In genomic region chr4:951186-951585, GRCh38 we compare ENCODE assay signal across 1 cellular context.
TF ChIP-seq lines count a peak whose summit lies in the region.

No MANE protein-coding gene starts in this region.

TF ChIP-seq in GM23338, 12 proteins besides CTCF, POLR2A, EP300 and RAD21 (continued from another document):
- TF ChIP-seq REST (IDR thresholded peaks at IDR 0.05; ENCODE audit: unreplicated experiment) (no peak), ZNF114 (CRISPR knock-in tag; IDR thresholded peaks at IDR 0.05) (no peak), NANOG (IDR thresholded peaks at IDR 0.05; ENCODE audit: borderline replicate concordance) (no peak), EZH2phosphoT487 (IDR thresholded peaks at IDR 0.05; ENCODE audit: unreplicated experiment) (no peak), CREB1 (CRISPR knock-in tag; IDR thresholded peaks at IDR 0.05; ENCODE audit: low read depth) (no peak), EZH2 (IDR thresholded peaks at IDR 0.05; ENCODE audit: low read depth, unreplicated experiment) (no peak), JUNB (IDR thresholded peaks at IDR 0.05; ENCODE audit: unreplicated experiment) (no peak), ZNF462 (CRISPR knock-in tag; IDR thresholded peaks at IDR 0.05) (no peak), STAT1 (IDR thresholded peaks at IDR 0.05; ENCODE audit: unreplicated experiment) (no peak)
